Comparison of ENCODE assay signal across 8 cellular contexts in the genomic region with DNA sequence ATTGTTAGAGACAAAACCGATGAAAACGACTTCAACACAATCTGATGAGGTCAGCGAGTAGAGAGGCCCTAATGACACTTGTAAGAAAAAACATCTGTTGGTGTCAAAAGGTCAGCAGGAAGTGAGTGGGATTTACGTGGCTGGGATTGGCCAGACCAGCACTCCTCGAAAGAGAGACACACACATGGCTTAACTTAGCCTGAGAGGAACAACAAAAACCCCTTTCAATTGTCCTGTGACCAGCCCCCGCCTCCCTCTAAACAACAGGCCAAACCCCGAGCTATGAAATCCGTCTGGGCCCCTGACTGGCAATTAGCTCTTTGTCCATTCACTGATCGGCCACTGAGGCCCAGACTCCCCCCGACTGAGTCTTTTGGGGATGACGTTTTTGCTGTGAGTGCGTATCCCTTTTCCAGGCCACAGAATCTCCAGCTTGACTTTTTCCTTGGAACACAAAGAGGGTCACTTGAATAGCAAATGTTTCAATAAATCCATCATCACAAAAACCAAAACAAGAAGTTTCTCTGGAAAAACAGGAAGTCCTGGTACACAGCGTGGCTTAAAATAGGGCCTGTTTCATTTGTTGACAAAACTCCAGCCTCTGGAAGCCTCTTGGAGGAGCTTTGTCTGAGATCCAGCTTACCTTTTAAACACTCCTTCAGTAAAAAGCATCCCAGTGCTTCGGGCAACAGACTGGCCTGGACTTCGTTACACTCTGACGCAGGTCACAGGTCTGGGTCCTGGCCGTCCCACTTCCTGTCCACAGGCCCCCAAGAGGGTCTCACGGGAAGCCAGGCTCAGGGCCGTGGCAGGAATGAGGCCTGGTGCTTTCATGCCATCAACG.
DNase-seq lines count a peak whose midpoint lies in the region; ATAC-seq, FAIRE-seq and TF ChIP-seq lines count a peak whose summit lies in the region.

No MANE protein-coding gene starts in this region.

- H3K4me3 ChIP-seq in HEK293 (ENCODE audit: low read depth, low read length) (no peak overlapping the region), fibroblast of villous mesenchyme (ENCODE audit: low read depth, low read length) (peak overlapping the region; percentile 31)

- no peaks in the 10 kb centered on the region for H3K9me3 Mint-ChIP-seq in activated CD4-positive, alpha-beta T cell treated with anti-CD3 and anti-CD28 coated beads, Interleukin-2, amount 10 ng/mL, durations not matched to agents 24 days and 14 days

- FAIRE-seq in GM19239 (lab: Jason Lieb, UNC): no peak

- DNase-seq in SK-MEL-5 (ENCODE audit: low read depth, low spot score): peak; percentile 98
- peak; percentile 99 for DNase-seq in fibroblast of villous mesenchyme (ENCODE audit: low read depth)
- DNase-seq in nucleus accumbens (lab: John Stamatoyannopoulos, UW): peak in 54 of 56 donors; percentile 19 to 94 (median 84)
- no peak for DNase-seq in GM19239 (ENCODE audit: insufficient read length, low spot score)
- no peak for DNase-seq in activated CD4-positive, alpha-beta T cell treated with anti-CD3 and anti-CD28 coated beads, Interleukin-2, amount 10 ng/mL, durations not matched to agents 24 days and 14 days
- no peak for DNase-seq in G401 (ENCODE audit: low spot score)

- H3K9me3 ChIP-seq in HEK293 (ENCODE audit: control insufficient read depth, insufficient read depth, low read depth, low read length): no peaks in the 10 kb centered on the region

- no peak overlapping the region; the same call in 1 of the 2 replicates for H3K27ac ChIP-seq in HEK293 (ENCODE audit: extremely low read depth, low read depth, low read length)

- no peaks in the 10 kb centered on the region for H3K4me1 Mint-ChIP-seq in activated CD4-positive, alpha-beta T cell treated with anti-CD3 and anti-CD28 coated beads, Interleukin-2, amount 10 ng/mL, durations not matched to agents 24 days and 14 days

- POLR2A ChIA-PET in HEK293 (lab: Yijun Ruan, JAX): no interaction called here

- peaks cover 13% of the 10 kb centered on the region for H3K4me1 ChIP-seq in HEK293 (ENCODE audit: control insufficient read depth, insufficient read depth, low read length)

- in situ Hi-C loops in SK-MEL-5 (cut with HindIII; ENCODE audit: low pct_unique_long_range_greater_than_20kb, low sequenced_read_pairs): no loop called here
- in situ Hi-C loops in G401 (cut with HindIII; ENCODE audit: low sequenced_read_pairs): no loop called here

- intact Hi-C loops in activated CD4-positive, alpha-beta T cell treated with anti-CD3 and anti-CD28 coated beads, Interleukin-2, amount 10 ng/mL, durations not matched to agents 24 days and 14 days (cut with micrococcal nuclease): no loop called here

- ATAC-seq in HG02623 (IDR thresholded peaks at IDR 0.05; ENCODE audit: unreplicated experiment): no peak

- H3K4me3 Mint-ChIP-seq in activated CD4-positive, alpha-beta T cell treated with anti-CD3 and anti-CD28 coated beads, Interleukin-2, amount 10 ng/mL, durations not matched to agents 24 days and 14 days: no peak overlapping the region

- no peak overlapping the region for H3K27ac Mint-ChIP-seq in activated CD4-positive, alpha-beta T cell treated with anti-CD3 and anti-CD28 coated beads, Interleukin-2, amount 10 ng/mL, durations not matched to agents 24 days and 14 days

- peaks cover 22% of the 10 kb centered on the region for H3K27me3 Mint-ChIP-seq in activated CD4-positive, alpha-beta T cell treated with anti-CD3 and anti-CD28 coated beads, Interleukin-2, amount 10 ng/mL, durations not matched to agents 24 days and 14 days

- CTCF ChIA-PET in HEK293 (lab: Yijun Ruan, JAX): interaction anchor here (0.6 to 2.4 kb wide), 4 partner anchors 9 to 551 kb away, joined by 3 to 14 read pairs (median 6); no protein-coding TSS in a partner anchor

- TF ChIP-seq CTCF in HEK293 (tag by site-specific recombination; IDR thresholded peaks at IDR 0.05) (no peak), fibroblast of villous mesenchyme (IDR thresholded peaks at IDR 0.05; ENCODE audit: insufficient read depth, low read depth, low read length) (no peak)

- H3K36me3 ChIP-seq in HEK293 (ENCODE audit: control insufficient read depth in 2 of 2, insufficient read depth in 1 of 2, low read length in 2 of 2): peaks cover 0 to 9% of the 10 kb centered on the region in 2 experiments; a peak in 1 of 3 replicates

- no peaks in the 10 kb centered on the region for H3K36me3 Mint-ChIP-seq in activated CD4-positive, alpha-beta T cell treated with anti-CD3 and anti-CD28 coated beads, Interleukin-2, amount 10 ng/mL, durations not matched to agents 24 days and 14 days (ENCODE audit: low read depth)

TF ChIP-seq in HEK293, 187 proteins besides CTCF, POLR2A, EP300 and RAD21:
- TF ChIP-seq ZFHX2 (tag by site-specific recombination; conservative IDR thresholded peaks at IDR 0.05): 0 out of 2 replicates have a peak, but pooled peaks have one; percentile 9
- TF ChIP-seq, protein P1, sequence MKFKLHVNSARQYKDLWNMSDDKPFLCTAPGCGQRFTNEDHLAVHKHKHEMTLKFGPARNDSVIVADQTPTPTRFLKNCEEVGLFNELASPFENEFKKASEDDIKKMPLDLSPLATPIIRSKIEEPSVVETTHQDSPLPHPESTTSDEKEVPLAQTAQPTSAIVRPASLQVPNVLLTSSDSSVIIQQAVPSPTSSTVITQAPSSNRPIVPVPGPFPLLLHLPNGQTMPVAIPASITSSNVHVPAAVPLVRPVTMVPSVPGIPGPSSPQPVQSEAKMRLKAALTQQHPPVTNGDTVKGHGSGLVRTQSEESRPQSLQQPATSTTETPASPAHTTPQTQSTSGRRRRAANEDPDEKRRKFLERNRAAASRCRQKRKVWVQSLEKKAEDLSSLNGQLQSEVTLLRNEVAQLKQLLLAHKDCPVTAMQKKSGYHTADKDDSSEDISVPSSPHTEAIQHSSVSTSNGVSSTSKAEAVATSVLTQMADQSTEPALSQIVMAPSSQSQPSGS (tag by site-specific recombination; IDR thresholded peaks at IDR 0.05; ENCODE audit: low read depth): peak; percentile 27; the same call in 1 of the 2 replicates
- TF ChIP-seq ZNF654 (tag by site-specific recombination; IDR thresholded peaks at IDR 0.05; ENCODE audit: low read depth): no peak
- peak; percentile 15; the same call in 1 of the 2 replicates for TF ChIP-seq SP2 (tag by site-specific recombination; IDR thresholded peaks at IDR 0.05)
- TF ChIP-seq ZNF629 (tag by site-specific recombination; IDR thresholded peaks at IDR 0.05): peak; percentile 44; the same call in 1 of the 2 replicates
- no peak for TF ChIP-seq ZNF169 (tag by site-specific recombination; IDR thresholded peaks at IDR 0.05)
- TF ChIP-seq ZNF501 (tag by site-specific recombination; IDR thresholded peaks at IDR 0.05): no peak
- TF ChIP-seq, protein P2, sequence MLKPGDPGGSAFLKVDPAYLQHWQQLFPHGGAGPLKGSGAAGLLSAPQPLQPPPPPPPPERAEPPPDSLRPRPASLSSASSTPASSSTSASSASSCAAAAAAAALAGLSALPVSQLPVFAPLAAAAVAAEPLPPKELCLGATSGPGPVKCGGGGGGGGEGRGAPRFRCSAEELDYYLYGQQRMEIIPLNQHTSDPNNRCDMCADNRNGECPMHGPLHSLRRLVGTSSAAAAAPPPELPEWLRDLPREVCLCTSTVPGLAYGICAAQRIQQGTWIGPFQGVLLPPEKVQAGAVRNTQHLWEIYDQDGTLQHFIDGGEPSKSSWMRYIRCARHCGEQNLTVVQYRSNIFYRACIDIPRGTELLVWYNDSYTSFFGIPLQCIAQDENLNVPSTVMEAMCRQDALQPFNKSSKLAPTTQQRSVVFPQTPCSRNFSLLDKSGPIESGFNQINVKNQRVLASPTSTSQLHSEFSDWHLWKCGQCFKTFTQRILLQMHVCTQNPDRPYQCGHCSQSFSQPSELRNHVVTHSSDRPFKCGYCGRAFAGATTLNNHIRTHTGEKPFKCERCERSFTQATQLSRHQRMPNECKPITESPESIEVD (tag by site-specific recombination; IDR thresholded peaks at IDR 0.05): peak; percentile 24

Comparison
In these comparisons a context has a peak if more than half of its experiments do, and no peak if none do; other contexts are left out.
1. DNase-seq: peak in SK-MEL-5 (single experiment), fibroblast of villous mesenchyme (single experiment) and nucleus accumbens (54 of 56); none in GM19239 (single experiment), activated CD4-positive, alpha-beta T cell treated with anti-CD3 and anti-CD28 coated beads, Interleukin-2, amount 10 ng/mL, durations not matched to agents 24 days and 14 days (single experiment) and G401 (single experiment).